26 cellular contexts compared by ENCODE assay signal in the genomic region with DNA sequence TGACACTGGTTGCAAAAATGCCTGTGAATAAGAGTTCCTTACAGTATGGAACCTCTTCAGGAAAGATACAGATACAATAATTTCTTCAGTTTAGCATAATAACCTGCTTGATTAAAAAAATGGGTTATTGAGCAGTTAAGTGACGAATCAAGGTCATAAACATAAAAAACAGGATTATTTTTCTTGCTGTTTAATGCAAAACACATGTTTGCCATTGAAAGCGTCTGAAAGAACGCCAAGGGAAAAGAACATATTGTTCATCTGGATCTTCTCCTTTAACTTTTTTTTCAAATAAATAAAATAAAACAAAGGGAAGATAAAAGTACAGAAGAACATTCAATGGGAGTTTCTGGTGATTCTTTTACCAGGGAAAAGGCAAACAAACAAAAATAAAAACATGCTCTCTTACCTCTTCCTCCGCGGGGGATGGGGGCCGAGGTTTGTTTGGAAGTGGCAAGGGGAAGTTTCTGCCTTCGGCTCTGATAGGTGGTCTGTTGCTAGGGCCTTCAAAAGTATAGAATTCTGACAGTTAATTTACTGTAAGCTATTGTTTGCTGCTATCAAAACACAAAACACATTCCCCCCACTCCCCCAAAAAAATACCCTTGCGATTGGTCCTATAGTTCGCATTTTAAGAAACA. TPM values are rescaled to one million over a fixed set of nuclear protein-coding genes. Genes with fewer than 3 reads are reported as not detected.
DNase-seq lines count a peak whose midpoint lies in the region; TF ChIP-seq lines count a peak whose summit lies in the region.
"Had no signal": no experiment of that assay in that cellular context is flagged by ENCODE, and none has a peak within 500 bp of the region (broad histone marks: within the 10 kb centered on the region; RNA-seq: fewer than 3 reads in every experiment).

No MANE protein-coding gene starts in this region.

- no peak overlapping the region for H3K4me3 ChIP-seq in uterus
- H3K4me3 ChIP-seq in sigmoid colon: no peak overlapping the region
- H3K4me3 ChIP-seq: GM12878 had no signal

- H3K4me1 ChIP-seq in uterus: no peaks in the 10 kb centered on the region
- no peaks in the 10 kb centered on the region for H3K4me1 ChIP-seq in sigmoid colon

- no peak for TF ChIP-seq CTCF in VCaP (conservative IDR thresholded peaks at IDR 0.05)
- no peak for TF ChIP-seq CTCF in uterus (IDR thresholded peaks at IDR 0.05)
- TF ChIP-seq CTCF in sigmoid colon (IDR thresholded peaks at IDR 0.05): no peak

- H3K27ac ChIP-seq in VCaP (peak overlapping the region; percentile 44; the same call in 1 of the 2 replicates), uterus (peak overlapping the region; percentile 42 to 45), sigmoid colon (peak overlapping the region in 1 of 4 donors; percentile 18)

- no peaks in the 10 kb centered on the region for H3K36me3 ChIP-seq in uterus
- no peaks in the 10 kb centered on the region for H3K36me3 ChIP-seq in sigmoid colon

- no peaks in the 10 kb centered on the region for H3K27me3 ChIP-seq in uterus
- no peaks in the 10 kb centered on the region for H3K27me3 ChIP-seq in sigmoid colon

- H3K36me3 Mint-ChIP-seq in activated naive CD4-positive, alpha-beta T cell treated with anti-CD3 and anti-CD28 coated beads, Interleukin-2, amount 50 U/mL, for 24 hours: peaks cover 57% of the 10 kb centered on the region
- H3K36me3 Mint-ChIP-seq in activated naive CD4-positive, alpha-beta T cell treated with anti-CD3 and anti-CD28 coated beads, Interleukin-2, amount 10 ng/mL, durations not matched to agents 7 days and 5 days: peaks cover 91% of the 10 kb centered on the region

- no peak for TF ChIP-seq EP300 in sigmoid colon (IDR thresholded peaks at IDR 0.05)

- H3K27me3 Mint-ChIP-seq in activated naive CD4-positive, alpha-beta T cell treated with anti-CD3 and anti-CD28 coated beads, Interleukin-2, amount 50 U/mL, for 24 hours: no peaks in the 10 kb centered on the region
- no peaks in the 10 kb centered on the region for H3K27me3 Mint-ChIP-seq in activated naive CD4-positive, alpha-beta T cell treated with anti-CD3 and anti-CD28 coated beads, Interleukin-2, amount 10 ng/mL, durations not matched to agents 7 days and 5 days

- DNase-seq in activated naive CD4-positive, alpha-beta T cell treated with anti-CD3 and anti-CD28 coated beads, Interleukin-2, amount 10 ng/mL, durations not matched to agents 7 days and 5 days: no peak
- DNase-seq in fibroblast of peridontal ligament (ENCODE audit: extremely low read depth) (peak; percentile 12), uterus (no peak), sigmoid colon (no peak)
- DNase-seq in stimulated activated CD4-positive, alpha-beta T cell treated with anti-CD3 and anti-CD28 coated beads, Interleukin-4, amount 100 ng/mL, for 24 hours: no peak
- no peak for DNase-seq in stimulated activated CD4-positive, alpha-beta T cell treated with anti-CD3 and anti-CD28 coated beads, Interleukin-15, amount 100 ng/mL, for 24 hours
- DNase-seq: activated effector memory CD4-positive, alpha-beta T cell treated with anti-CD3 and anti-CD28 coated beads, Interleukin-2, amount 50 U/mL, for 16 hours; C1 segment of cervical spinal cord; cerebellar nuclear complex; GF-D8; IMR-90; NCI-H1436 treated with DMSO at 0.1 percent for 48 hours; nephron progenitor cell; OCI-M1; posterior cingulate gyrus had no signal

- intact Hi-C loops in uterus (cut with DNase I; ENCODE audit: low total_unique reads): no loop called here
- intact Hi-C loops in sigmoid colon (cut with DNase I): no loop called here

- no peaks in the 10 kb centered on the region for H3K9me3 Mint-ChIP-seq in activated naive CD4-positive, alpha-beta T cell treated with anti-CD3 and anti-CD28 coated beads, Interleukin-2, amount 50 U/mL, for 24 hours
- H3K9me3 Mint-ChIP-seq in activated naive CD4-positive, alpha-beta T cell treated with anti-CD3 and anti-CD28 coated beads, Interleukin-2, amount 10 ng/mL, durations not matched to agents 7 days and 5 days: no peaks in the 10 kb centered on the region
- H3K9me3 Mint-ChIP-seq: nephron progenitor cell had no signal

- TF ChIP-seq POLR2A in uterus (IDR thresholded peaks at IDR 0.05) (no peak), sigmoid colon (IDR thresholded peaks at IDR 0.05) (no peak)

- WGBS in sigmoid colon, 2 donors: 57 to 70% methylated on average over 9 of the region's 9 CpGs

- peak overlapping the region; percentile 19 for H3K4me3 Mint-ChIP-seq in activated naive CD4-positive, alpha-beta T cell treated with anti-CD3 and anti-CD28 coated beads, Interleukin-2, amount 50 U/mL, for 24 hours
- H3K4me3 Mint-ChIP-seq in activated naive CD4-positive, alpha-beta T cell treated with anti-CD3 and anti-CD28 coated beads, Interleukin-2, amount 10 ng/mL, durations not matched to agents 7 days and 5 days: no peak overlapping the region
- H3K4me3 Mint-ChIP-seq: nephron progenitor cell had no signal

- peak overlapping the region; percentile 86 for H3K27ac Mint-ChIP-seq in activated naive CD4-positive, alpha-beta T cell treated with anti-CD3 and anti-CD28 coated beads, Interleukin-2, amount 50 U/mL, for 24 hours
- no peak overlapping the region for H3K27ac Mint-ChIP-seq in activated naive CD4-positive, alpha-beta T cell treated with anti-CD3 and anti-CD28 coated beads, Interleukin-2, amount 10 ng/mL, durations not matched to agents 7 days and 5 days
- H3K27ac Mint-ChIP-seq: nephron progenitor cell had no signal

- H3K9me3 ChIP-seq in uterus: no peaks in the 10 kb centered on the region
- no peaks in the 10 kb centered on the region for H3K9me3 ChIP-seq in sigmoid colon

- CTCF ChIA-PET in activated naive CD4-positive, alpha-beta T cell treated with anti-CD3 and anti-CD28 coated beads, Interleukin-2, amount 10 ng/mL, durations not matched to agents 7 days and 5 days (lab: Charles Lee): interaction anchor here (1.8 to 2.6 kb wide), 2 partner anchors 22 to 86 kb away, joined by 5 to 8 read pairs; no protein-coding TSS in a partner anchor

- H3K4me1 Mint-ChIP-seq in activated naive CD4-positive, alpha-beta T cell treated with anti-CD3 and anti-CD28 coated beads, Interleukin-2, amount 50 U/mL, for 24 hours: peaks cover 78% of the 10 kb centered on the region
- H3K4me1 Mint-ChIP-seq in activated naive CD4-positive, alpha-beta T cell treated with anti-CD3 and anti-CD28 coated beads, Interleukin-2, amount 10 ng/mL, durations not matched to agents 7 days and 5 days: peaks cover 65% of the 10 kb centered on the region

RNA-seq across cellular contexts. Expression of a gene that starts 20.0 kb away (rescaled TPM):
- not detected for total RNA-seq in uterus
- total RNA-seq in sigmoid colon: not detected
- polyA plus RNA-seq in sigmoid colon: not detected
- total RNA-seq: A673; activated CD8-positive, alpha-beta memory T cell treated with anti-CD3 and anti-CD28 coated beads for 36 hours; astrocyte; fibroblast of lung; GM12878; IMR-90; MCF 10A; mesenteric fat pad; skeletal muscle tissue; urinary bladder had no signal
- polyA plus RNA-seq: fibroblast of lung, IMR-90 had no signal

RNA-seq across cellular contexts. Expression of a gene that starts 44.7 kb away (rescaled TPM):
- total RNA-seq in uterus: 10 to 100 TPM in 3 of 4 donors, 1 to 10 TPM in 1; 1.3 to 19.1 (median 11.2) TPM
- 10 to 100 TPM; 10.2 to 17.2 (median 13.6) TPM for total RNA-seq in sigmoid colon
- polyA plus RNA-seq in sigmoid colon: 10 to 100 TPM in 1 of 3 donors, 1 to 10 TPM in 2; 5.4 to 22.3 (median 8.6) TPM
- total RNA-seq: A673, fibroblast of lung, IMR-90, MCF 10A had no signal
- polyA plus RNA-seq: fibroblast of lung, IMR-90 had no signal
